Comparison of ENCODE assay signal across 26 cellular contexts in genomic region chr7:93392984-93393383, GRCh38.
"Had no signal": no experiment of that assay in that cellular context is flagged by ENCODE, and none has a peak within 500 bp of the region (broad histone marks: within the 10 kb centered on the region; RNA-seq: fewer than 3 reads in every experiment).

No MANE protein-coding gene starts in this region.

- DNase-seq: hypothalamus; immature natural killer cell; islet precursor cell; kidney glomerular epithelial cell; left ventricle myocardium inferior; midbrain; mucosa of descending colon; naive thymus-derived CD4-positive, alpha-beta T cell; ovary; right lobe of liver; stimulated activated CD4-positive, alpha-beta T cell treated with anti-CD3 and anti-CD28 coated beads, Interleukin-12 subunit alpha, Interleukin-12 subunit beta, amount 100 ng/mL, for 4 hours; stimulated activated CD4-positive, alpha-beta T cell treated with anti-CD3 and anti-CD28 coated beads, Interleukin-15, amount 100 ng/mL, for 24 hours; stimulated activated CD4-positive, alpha-beta T cell treated with anti-CD3 and anti-CD28 coated beads, Interleukin-2, amount 100 ng/mL, for 24 hours; stimulated activated CD4-positive, alpha-beta T cell treated with anti-CD3 and anti-CD28 coated beads, Interleukin-4, amount 100 ng/mL, for 1 hour; stimulated activated naive B cell treated with anti-CD40 and anti-IgM and Interleukin-4, amounts not matched to agents 10 μg/mL and 1 μg/mL and 100 μg/mL, for 72 hours; stimulated activated naive CD8-positive, alpha-beta T cell treated with anti-CD3 and anti-CD28 coated beads, Interleukin-15, Interleukin-2, amounts not matched to agents 100 U/mL and 50 U/mL, for 24 hours; stomach; testis; thyroid gland; transverse colon; upper lobe of left lung had no signal

- H3K9me3 ChIP-seq: left ventricle myocardium inferior, mucosa of descending colon, ovary, right atrium auricular region, right lobe of liver, stomach, testis, thyroid gland, transverse colon, upper lobe of left lung, vagina had no signal

- H3K36me3 ChIP-seq: left ventricle myocardium inferior, ovary, right atrium auricular region, right lobe of liver, stomach, thyroid gland, transverse colon, upper lobe of left lung, vagina had no signal

- H3K27ac ChIP-seq: left ventricle myocardium inferior, ovary, right atrium auricular region, right lobe of liver, stomach, testis, thyroid gland, transverse colon, upper lobe of left lung, vagina had no signal

- H3K27ac Mint-ChIP-seq: immature natural killer cell; memory B cell; naive thymus-derived CD4-positive, alpha-beta T cell; natural killer cell treated with Interleukin-12 subunit alpha and Interleukin-12 subunit beta and Interleukin-15 and Interleukin-18, amount 100 ng/mL, for 72 hours; progenitor cell of endocrine pancreas; stimulated activated naive B cell treated with anti-CD40 and anti-IgM and Interleukin-4, amounts not matched to agents 10 μg/mL and 1 μg/mL and 100 μg/mL, for 72 hours had no signal

- H3K4me1 Mint-ChIP-seq: immature natural killer cell; naive thymus-derived CD4-positive, alpha-beta T cell; stimulated activated naive B cell treated with anti-CD40 and anti-IgM and Interleukin-4, amounts not matched to agents 10 μg/mL and 1 μg/mL and 100 μg/mL, for 72 hours had no signal

- H3K4me3 Mint-ChIP-seq: immature natural killer cell; memory B cell; naive thymus-derived CD4-positive, alpha-beta T cell; natural killer cell treated with Interleukin-12 subunit alpha and Interleukin-12 subunit beta and Interleukin-15 and Interleukin-18, amount 100 ng/mL, for 72 hours; stimulated activated naive B cell treated with anti-CD40 and anti-IgM and Interleukin-4, amounts not matched to agents 10 μg/mL and 1 μg/mL and 100 μg/mL, for 72 hours had no signal

- H3K27me3 ChIP-seq: ovary, right atrium auricular region, right lobe of liver, stomach, testis, thyroid gland, transverse colon, upper lobe of left lung, vagina had no signal

- H3K36me3 Mint-ChIP-seq: immature natural killer cell; memory B cell; naive thymus-derived CD4-positive, alpha-beta T cell; natural killer cell treated with Interleukin-12 subunit alpha and Interleukin-12 subunit beta and Interleukin-15 and Interleukin-18, amount 100 ng/mL, for 72 hours; stimulated activated naive B cell treated with anti-CD40 and anti-IgM and Interleukin-4, amounts not matched to agents 10 μg/mL and 1 μg/mL and 100 μg/mL, for 72 hours had no signal

- H3K9me3 Mint-ChIP-seq: memory B cell; naive thymus-derived CD4-positive, alpha-beta T cell; natural killer cell treated with Interleukin-12 subunit alpha and Interleukin-12 subunit beta and Interleukin-15 and Interleukin-18, amount 100 ng/mL, for 72 hours; stimulated activated naive B cell treated with anti-CD40 and anti-IgM and Interleukin-4, amounts not matched to agents 10 μg/mL and 1 μg/mL and 100 μg/mL, for 72 hours had no signal

- H3K4me3 ChIP-seq: left ventricle myocardium inferior, mucosa of descending colon, ovary, right atrium auricular region, right lobe of liver, stomach, testis, thyroid gland, transverse colon, upper lobe of left lung, vagina had no signal

- H3K4me1 ChIP-seq: left ventricle myocardium inferior, right atrium auricular region, right lobe of liver, stomach, testis, thyroid gland, transverse colon, upper lobe of left lung, vagina had no signal
